9 cellular contexts compared by ENCODE assay signal in the genomic region with DNA sequence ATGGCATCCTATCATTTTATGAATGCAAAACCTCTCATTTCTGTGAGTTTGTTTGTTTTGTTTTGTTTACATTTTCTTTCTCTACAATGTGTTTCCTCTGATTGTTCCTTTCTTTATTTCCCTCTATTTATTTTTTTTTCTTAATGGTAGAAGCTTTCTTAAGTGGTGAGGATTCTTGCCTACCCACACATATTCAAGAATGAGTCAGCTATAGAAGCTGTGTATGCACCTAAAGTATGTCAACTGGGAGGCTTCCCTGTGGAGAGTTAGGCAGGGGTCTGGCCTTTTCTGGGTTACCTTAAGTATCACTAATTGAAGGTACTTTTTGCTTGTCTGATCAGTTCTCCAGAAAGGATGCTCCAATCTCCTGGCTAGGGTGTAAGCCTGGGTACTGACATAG.
DNase-seq lines count a peak whose midpoint lies in the region; ATAC-seq and TF ChIP-seq lines count a peak whose summit lies in the region.
"Had no signal": no experiment of that assay in that cellular context is flagged by ENCODE, and none has a peak within 500 bp of the region (broad histone marks: within the 10 kb centered on the region; RNA-seq: fewer than 3 reads in every experiment).

No MANE protein-coding gene starts in this region.

- H3K36me3 Mint-ChIP-seq in activated T-cell treated with anti-CD3 and anti-CD28 coated beads, Interleukin-2, amount 50 U/mL, for 24 hours (ENCODE audit: low read depth) = peaks cover 57% of the 10 kb centered on the region
- H3K36me3 Mint-ChIP-seq in central memory CD8-positive, alpha-beta T cell (ENCODE audit: insufficient read depth) = peaks cover 58% of the 10 kb centered on the region
- H3K36me3 Mint-ChIP-seq in stimulated activated memory B cell treated with anti-CD40 and anti-IgM and Interleukin-4, amounts not matched to agents 10 μg/mL and 1 μg/mL and 100 μg/mL, for 72 hours = peaks cover 40% of the 10 kb centered on the region

- H3K4me1 ChIP-seq in A673 (ENCODE audit: insufficient read depth, low read length, poor library complexity, severe bottlenecking) = no peaks in the 10 kb centered on the region
- H3K4me1 ChIP-seq in stomach = no peaks in the 10 kb centered on the region

- no peaks in the 10 kb centered on the region for H3K36me3 ChIP-seq in A673 (ENCODE audit: insufficient read depth, low read length, poor library complexity, severe bottlenecking)
- H3K36me3 ChIP-seq in stomach = peaks cover 5 to 58% (median 47%) of the 10 kb centered on the region in 4 donors

- no peaks in the 10 kb centered on the region for H3K27me3 Mint-ChIP-seq in activated T-cell treated with anti-CD3 and anti-CD28 coated beads, Interleukin-2, amount 50 U/mL, for 24 hours
- H3K27me3 Mint-ChIP-seq in central memory CD8-positive, alpha-beta T cell = no peaks in the 10 kb centered on the region
- H3K27me3 Mint-ChIP-seq in stimulated activated memory B cell treated with anti-CD40 and anti-IgM and Interleukin-4, amounts not matched to agents 10 μg/mL and 1 μg/mL and 100 μg/mL, for 72 hours = no peaks in the 10 kb centered on the region

- POLR2A ChIA-PET in A673 (lab: Charles Lee; ENCODE audit: low non-redundant PET) = no interaction called here

- TF ChIP-seq CTCF in A673 (conservative IDR thresholded peaks at IDR 0.05; ENCODE audit: low read depth, low read length) (no peak), stomach (IDR thresholded peaks at IDR 0.05) (no peak)

- TF ChIP-seq EP300 in stomach (IDR thresholded peaks at IDR 0.05) = no peak

- H3K27me3 ChIP-seq in A673 (replicated peaks; ENCODE audit: insufficient read depth, low read depth, low read length, poor library complexity) (no peaks in the 10 kb centered on the region), stomach (no peaks in the 10 kb centered on the region)

- TF ChIP-seq POLR2A in stomach (IDR thresholded peaks at IDR 0.05) = no peak

- peak overlapping the region; percentile 42 for H3K27ac Mint-ChIP-seq in activated T-cell treated with anti-CD3 and anti-CD28 coated beads, Interleukin-2, amount 50 U/mL, for 24 hours
- H3K27ac Mint-ChIP-seq in central memory CD8-positive, alpha-beta T cell (ENCODE audit: low read depth) = peak overlapping the region; percentile 91
- no peak overlapping the region for H3K27ac Mint-ChIP-seq in stimulated activated memory B cell treated with anti-CD40 and anti-IgM and Interleukin-4, amounts not matched to agents 10 μg/mL and 1 μg/mL and 100 μg/mL, for 72 hours

- CTCF ChIA-PET in A673 (lab: Charles Lee) = no interaction called here

- no peaks in the 10 kb centered on the region for H3K9me3 Mint-ChIP-seq in activated T-cell treated with anti-CD3 and anti-CD28 coated beads, Interleukin-2, amount 50 U/mL, for 24 hours
- H3K9me3 Mint-ChIP-seq in central memory CD8-positive, alpha-beta T cell = no peaks in the 10 kb centered on the region
- no peaks in the 10 kb centered on the region for H3K9me3 Mint-ChIP-seq in stimulated activated memory B cell treated with anti-CD40 and anti-IgM and Interleukin-4, amounts not matched to agents 10 μg/mL and 1 μg/mL and 100 μg/mL, for 72 hours

- peak; percentile 47 for ATAC-seq in HG03280 (IDR thresholded peaks at IDR 0.05; ENCODE audit: unreplicated experiment)
- no peak for ATAC-seq in central memory CD8-positive, alpha-beta T cell (replicated peaks; ENCODE audit: extremely low read depth, poor library complexity, severe bottlenecking)
- ATAC-seq in stimulated activated memory B cell treated with anti-CD40 and anti-IgM and Interleukin-4, amounts not matched to agents 10 μg/mL and 1 μg/mL and 100 μg/mL, for 72 hours = peak; percentile 46

- H3K4me3 ChIP-seq in A673 (ENCODE audit: low read depth, low read length, poor library complexity, severe bottlenecking) (no peak overlapping the region), stomach (no peak overlapping the region)

- intact Hi-C loops in A673 (cut with micrococcal nuclease; ENCODE audit: unreplicated experiment) = no loop called here
- intact Hi-C loops in stomach (cut with DNase I; ENCODE audit: low total_unique reads) = no loop called here

- peaks cover 31% of the 10 kb centered on the region for H3K4me1 Mint-ChIP-seq in activated T-cell treated with anti-CD3 and anti-CD28 coated beads, Interleukin-2, amount 50 U/mL, for 24 hours (ENCODE audit: low read depth)
- H3K4me1 Mint-ChIP-seq in central memory CD8-positive, alpha-beta T cell = peaks cover 40% of the 10 kb centered on the region
- peaks cover 27% of the 10 kb centered on the region for H3K4me1 Mint-ChIP-seq in stimulated activated memory B cell treated with anti-CD40 and anti-IgM and Interleukin-4, amounts not matched to agents 10 μg/mL and 1 μg/mL and 100 μg/mL, for 72 hours

- peak overlapping the region; percentile 10 for H3K4me3 Mint-ChIP-seq in activated T-cell treated with anti-CD3 and anti-CD28 coated beads, Interleukin-2, amount 50 U/mL, for 24 hours
- H3K4me3 Mint-ChIP-seq in central memory CD8-positive, alpha-beta T cell = no peak overlapping the region
- no peak overlapping the region for H3K4me3 Mint-ChIP-seq in stimulated activated memory B cell treated with anti-CD40 and anti-IgM and Interleukin-4, amounts not matched to agents 10 μg/mL and 1 μg/mL and 100 μg/mL, for 72 hours

- no peak overlapping the region for H3K27ac ChIP-seq in A673 (ENCODE audit: low read depth, low read length, poor library complexity, severe bottlenecking)
- H3K27ac ChIP-seq in stomach = no peak overlapping the region

- no TSS peak for BruUV-seq in A673 (replicated peaks; lab: Mats Ljungman, UMichigan)

- H3K9me3 ChIP-seq in A673 (ENCODE audit: low read depth, low read length, poor library complexity, severe bottlenecking) = no peaks in the 10 kb centered on the region
- H3K9me3 ChIP-seq in stomach = no peaks in the 10 kb centered on the region

- no peak for DNase-seq in activated T-cell treated with anti-CD3 and anti-CD28 coated beads, Interleukin-2, amount 50 U/mL, for 24 hours
- DNase-seq in activated T-cell treated with anti-CD3 and anti-CD28 coated beads for 4 hours (no peak), A673 (ENCODE audit: low spot score) (no peak), stomach (no peak), ecto neural progenitor cell (ENCODE audit: low spot score) (no peak)
- DNase-seq in central memory CD8-positive, alpha-beta T cell (ENCODE audit: low spot score in 2 of 2) = no peak
- DNase-seq: erythroblast had no signal
